Comparison of ENCODE assay signal across 6 cellular contexts in genomic region chr17:30074254-30074653, GRCh38.
"Had no signal": no experiment of that assay in that cellular context is flagged by ENCODE, and none has a peak within 500 bp of the region (broad histone marks: within the 10 kb centered on the region; RNA-seq: fewer than 3 reads in every experiment).

No MANE protein-coding gene starts in this region.

- H3K4me3 Mint-ChIP-seq: IgD-negative memory B cell had no signal

- H3K4me2 ChIP-seq: KMS-11 had no signal

- DNase-seq: KBM-7, KG1 had no signal

- H3K36me3 Mint-ChIP-seq: IgD-negative memory B cell had no signal

- H3K27ac ChIP-seq: HL-60, KMS-11 had no signal

- H3K9ac ChIP-seq: KMS-11 had no signal

- H3K27ac Mint-ChIP-seq: IgD-negative memory B cell had no signal

- FAIRE-seq: HTR-8/SVneo had no signal
